ENCODE assay signal across 8 cellular contexts in genomic region chr18:47901624-47902362, GRCh38. TPM values are rescaled to one million over a fixed set of nuclear protein-coding genes. Genes with fewer than 3 reads are reported as not detected.
DNase-seq lines count a peak whose midpoint lies in the region; ATAC-seq and TF ChIP-seq lines count a peak whose summit lies in the region.

No MANE protein-coding gene starts in this region.

- no peaks in the 10 kb centered on the region for H3K36me3 ChIP-seq in lower lobe of right lung

- H3K9me3 ChIP-seq in lower lobe of right lung, result no peaks in the 10 kb centered on the region

- no peak for TF ChIP-seq CTCF in lower lobe of right lung (IDR thresholded peaks at IDR 0.05)

- ATAC-seq in GM18861 (IDR thresholded peaks at IDR 0.05; ENCODE audit: unreplicated experiment) (peak; percentile 89), HG02642 (IDR thresholded peaks at IDR 0.05; ENCODE audit: poor library complexity, unreplicated experiment) (peak; percentile 85), lower lobe of right lung (peak; percentile 71 to 77)

- peak overlapping the region; percentile 7 for H3K27ac ChIP-seq in lower lobe of right lung

- H3K4me1 ChIP-seq in lower lobe of right lung, result peaks cover 32% of the 10 kb centered on the region

- no peak overlapping the region for H3K4me3 ChIP-seq in lower lobe of right lung

- DNase-seq in NOMO-1 treated with DMSO at 0.1 percent for 48 hours (lab: John Stamatoyannopoulos, UW; ENCODE audit: unreplicated experiment) (peak; percentile 85), lower lobe of right lung (no peak), foreskin melanocyte (no peak), NCI-H69 (lab: John Stamatoyannopoulos, UW) (no peak), DMS153 (lab: John Stamatoyannopoulos, UW) (no peak), NCI-H2227 treated with DMSO at 0.1 percent for 48 hours (lab: John Stamatoyannopoulos, UW) (no peak)

- H3K27me3 ChIP-seq in lower lobe of right lung (ENCODE audit: low read depth), result no peaks in the 10 kb centered on the region

- intact Hi-C loops in lower lobe of right lung (cut with DNase I), result loop anchor here (10.0 kb wide), 1 partner anchor 333 kb away; no protein-coding TSS in a partner anchor

RNA-seq across cellular contexts. Expression of gene SMAD2, which starts 28.7 kb away (rescaled TPM):
- total RNA-seq in lower lobe of right lung, result 161 TPM
